10 cellular contexts compared by ENCODE assay signal in the genomic region with DNA sequence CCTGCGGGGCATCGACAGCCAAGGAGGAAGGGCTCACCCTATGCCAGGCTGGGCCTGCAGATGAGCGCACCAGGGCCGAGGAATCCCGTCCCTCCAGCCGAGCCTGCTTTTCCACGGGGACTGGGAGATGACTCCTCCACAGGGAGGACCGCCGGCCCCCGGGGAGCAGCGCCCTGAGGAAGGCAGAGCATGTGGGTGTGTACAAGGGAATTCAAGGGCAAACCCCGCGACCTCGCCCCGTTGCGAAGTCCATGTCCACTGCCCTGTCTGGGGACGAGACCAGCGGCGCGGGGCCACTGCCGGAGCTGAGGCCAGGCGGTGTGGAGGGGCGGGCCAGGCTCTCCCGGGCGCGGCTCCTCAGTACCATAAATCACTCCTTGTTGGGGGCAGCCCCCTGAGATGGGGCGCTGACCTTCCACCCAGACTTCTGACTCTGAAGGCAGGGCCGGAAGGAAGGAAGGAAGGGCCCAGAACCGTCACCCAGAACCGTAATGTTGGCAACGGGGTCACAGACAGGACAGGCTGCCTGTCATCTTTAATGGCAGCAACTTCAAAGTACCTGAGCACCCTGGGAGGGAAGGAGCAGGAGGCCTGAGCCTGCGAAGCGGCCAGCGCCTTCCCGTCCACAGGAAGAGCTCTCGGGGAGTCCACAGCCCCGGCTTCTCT. TPM values are rescaled to one million over a fixed set of nuclear protein-coding genes. Genes with fewer than 3 reads are reported as not detected.
DNase-seq lines count a peak whose midpoint lies in the region; ATAC-seq and TF ChIP-seq lines count a peak whose summit lies in the region.
"Had no signal": no experiment of that assay in that cellular context is flagged by ENCODE, and none has a peak within 500 bp of the region (broad histone marks: within the 10 kb centered on the region; RNA-seq: fewer than 3 reads in every experiment).

No MANE protein-coding gene starts in this region.

- H3K36me3 Mint-ChIP-seq in osteocyte (ENCODE audit: unreplicated experiment), result peaks cover 6% of the 10 kb centered on the region

- no peaks in the 10 kb centered on the region; the same call in 1 of the 2 replicates for H4K20me1 ChIP-seq in PC-9 (ENCODE audit: insufficient read depth)

- H2AFZ ChIP-seq in PC-9, result 0 out of 2 replicates have a peak overlapping the region, but pooled peaks have one; percentile 46

- TF ChIP-seq CTCF in AG04449 (IDR thresholded peaks at IDR 0.05; ENCODE audit: insufficient read depth, low read length, missing control alignments), result no peak
- no peak for TF ChIP-seq CTCF in PC-9 (conservative IDR thresholded peaks at IDR 0.05)
- no peak for TF ChIP-seq CTCF in osteocyte (IDR thresholded peaks at IDR 0.05)
- TF ChIP-seq CTCF in BE2C (IDR thresholded peaks at IDR 0.05; ENCODE audit: low read depth, low read length), result no peak

- POLR2A ChIA-PET in AG04449 (lab: Yijun Ruan, JAX), result no interaction called here
- POLR2A ChIA-PET in PC-9 (lab: Charles Lee; ENCODE audit: unreplicated experiment), result no interaction called here

- H3K36me3 ChIP-seq in PC-9 (ENCODE audit: low read depth) (no peaks in the 10 kb centered on the region), MG63 (peaks cover 3% of the 10 kb centered on the region; the same call in 1 of the 2 replicates), BE2C (peaks cover 16% of the 10 kb centered on the region)

- CTCF ChIA-PET in AG04449 (lab: Yijun Ruan, JAX), result interaction anchor here (0.9 to 8.4 kb wide), 4 partner anchors 11 to 173 kb away, joined by 3 to 92 read pairs (median 4); no protein-coding TSS in a partner anchor
- CTCF ChIA-PET in PC-9 (lab: Charles Lee), result no interaction called here

- no peaks in the 10 kb centered on the region for H3K9me2 ChIP-seq in PC-9 (ENCODE audit: insufficient read depth)

- peaks cover 8% of the 10 kb centered on the region; the same call in 1 of the 2 replicates for H3K79me2 ChIP-seq in PC-9 (ENCODE audit: low read depth)

- H3K4me2 ChIP-seq in PC-9, result peak overlapping the region; percentile 82

- no peaks in the 10 kb centered on the region for H3K27me3 Mint-ChIP-seq in osteocyte (ENCODE audit: unreplicated experiment)

- H3K4me1 ChIP-seq in PC-9 (replicated peaks; ENCODE audit: insufficient read depth) (peaks cover 21% of the 10 kb centered on the region), BE2C (no peaks in the 10 kb centered on the region; the same call in 1 of the 2 replicates)

- H3K9me3 ChIP-seq in PC-9 (ENCODE audit: insufficient read depth, low read depth) (no peaks in the 10 kb centered on the region), MG63 (no peaks in the 10 kb centered on the region), BE2C (no peaks in the 10 kb centered on the region)

- DNase-seq in AG04449 (ENCODE audit: low read depth, low spot score) (no peak), PC-9 (peak; percentile 81 to 88), left ventricle myocardium superior (peak; percentile 20), osteocyte (ENCODE audit: extremely low spot score, unreplicated experiment) (no peak), T-helper 9 cell (no peak), inferior parietal cortex (ENCODE audit: extremely low spot score) (no peak), MG63 (no peak), BE2C (no peak)
- DNase-seq: activated CD4-positive, alpha-beta T cell treated with anti-CD3 and anti-CD28 coated beads for 48 hours; C1 segment of cervical spinal cord had no signal

- peak overlapping the region; percentile 89 for H3K27ac Mint-ChIP-seq in osteocyte (ENCODE audit: unreplicated experiment)

- H3K4me3 ChIP-seq in AG04449 (ENCODE audit: low read depth, low read length), result peak overlapping the region; percentile 34
- peak overlapping the region; percentile 52; the same call in 1 of the 2 replicates for H3K4me3 ChIP-seq in PC-9
- H3K4me3 ChIP-seq in MG63, result no peak overlapping the region
- H3K4me3 ChIP-seq in BE2C (ENCODE audit: low read depth, low read length), result no peak overlapping the region

- H3K9me3 Mint-ChIP-seq in osteocyte (ENCODE audit: unreplicated experiment), result no peaks in the 10 kb centered on the region

- intact Hi-C loops in PC-9 (cut with micrococcal nuclease; ENCODE audit: unreplicated experiment), result no loop called here
- intact Hi-C loops in left ventricle myocardium superior (cut with micrococcal nuclease), result no loop called here

- H3F3A ChIP-seq in PC-9 (ENCODE audit: insufficient read depth, low read depth), result peaks cover 16% of the 10 kb centered on the region; the same call in 1 of the 2 replicates

- H3K27ac ChIP-seq in PC-9, result peak overlapping the region; percentile 62

- H3K4me3 Mint-ChIP-seq in osteocyte (ENCODE audit: unreplicated experiment), result peak overlapping the region; percentile 65

- H3K27me3 ChIP-seq in PC-9 (ENCODE audit: insufficient read depth, low read depth) (no peaks in the 10 kb centered on the region), MG63 (no peaks in the 10 kb centered on the region), BE2C (no peaks in the 10 kb centered on the region)

- ATAC-seq in left ventricle myocardium superior, result peak; percentile 15

- BruUV-seq in PC-9 (replicated peaks; lab: Mats Ljungman, UMichigan), result no TSS peak

- peaks cover 16% of the 10 kb centered on the region for H3K4me1 Mint-ChIP-seq in osteocyte (ENCODE audit: unreplicated experiment)

RNA-seq across cellular contexts. Expression of a gene that starts 52.6 kb away (rescaled TPM):
- 37.2 and 43.7 TPM in 2 replicates for total RNA-seq in PC-9 (2021)
- 19.9 TPM for total RNA-seq in left ventricle myocardium superior
- 39.5 and 42.5 TPM in 2 replicates for total RNA-seq in osteocyte
- total RNA-seq in MG63 (2014; rRNA removed; shearing (Covaris generic); ENCODE audit: low replicate concordance), result 17.9 and 27.7 TPM in 2 replicates
- 229 TPM for polyA plus RNA-seq in BE2C (2012; ENCODE audit: insufficient read depth, insufficient read length, low read depth)

Comparison
In these comparisons a context has a peak if more than half of its experiments do, and no peak if none do; other contexts are left out.
1. DNase-seq: peak in PC-9 (2 of 2) and left ventricle myocardium superior (single experiment); none in AG04449 (single experiment), osteocyte (single experiment), T-helper 9 cell (single experiment), inferior parietal cortex (single experiment), MG63 (single experiment) and BE2C (single experiment).
2. H3K4me3 ChIP-seq: peak in AG04449 (single experiment) and PC-9 (single experiment); none in MG63 (single experiment) and BE2C (single experiment).